In the genomic region with DNA sequence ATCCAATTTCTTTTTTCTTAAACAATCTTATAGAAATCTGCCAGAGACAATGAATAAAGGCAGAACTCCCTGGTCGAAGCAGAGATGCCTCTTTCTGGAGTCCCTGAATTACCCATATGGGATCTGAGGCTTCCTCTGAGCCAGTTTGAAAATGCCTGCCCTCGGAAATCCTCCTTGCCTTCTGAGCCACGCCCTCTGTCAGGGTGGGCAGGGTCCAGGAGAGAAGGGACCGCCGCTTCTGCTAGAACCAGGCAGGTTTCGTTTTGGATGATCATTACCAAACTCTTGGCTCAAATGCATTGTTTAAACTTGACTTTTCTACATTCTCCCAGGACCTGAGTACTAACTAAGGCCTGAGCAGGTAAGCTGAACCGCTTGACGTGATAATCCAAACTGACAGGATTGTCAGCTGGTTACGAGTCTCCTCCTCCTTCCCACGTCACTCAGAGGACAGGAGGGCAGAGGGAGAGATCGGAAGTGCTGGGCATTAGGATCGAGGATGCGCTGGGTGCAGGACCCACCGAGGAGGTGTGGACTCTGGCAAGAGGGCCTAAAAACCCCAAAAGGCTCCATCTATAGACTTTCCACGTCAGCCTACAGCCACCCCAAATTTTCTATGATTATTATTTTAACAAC, we compare ENCODE assay signal across 20 cellular contexts.
DNase-seq lines count a peak whose midpoint lies in the region; ATAC-seq and TF ChIP-seq lines count a peak whose summit lies in the region.
"Had no signal": no experiment of that assay in that cellular context is flagged by ENCODE, and none has a peak within 500 bp of the region (broad histone marks: within the 10 kb centered on the region; RNA-seq: fewer than 3 reads in every experiment).

No MANE protein-coding gene starts in this region.

- no peaks in the 10 kb centered on the region for H4K20me1 ChIP-seq in neural progenitor cell (ENCODE audit: low read depth)

- no peaks in the 10 kb centered on the region for H3K9me3 ChIP-seq in right atrium auricular region
- no peaks in the 10 kb centered on the region for H3K9me3 ChIP-seq in neural progenitor cell (ENCODE audit: low read depth)
- H3K9me3 ChIP-seq in vagina: no peaks in the 10 kb centered on the region
- H3K9me3 ChIP-seq: upper lobe of right lung had no signal

- H3K9ac ChIP-seq in neural progenitor cell: no peak overlapping the region

- H3K4me2 ChIP-seq in neural progenitor cell: peak overlapping the region; percentile 49

- intact Hi-C loops in Right ventricle myocardium superior (cut with DNase I): no loop called here
- intact Hi-C loops in vagina (cut with DNase I): no loop called here

- DNase-seq in Right ventricle myocardium superior (peak; percentile 36), right atrium auricular region (ENCODE audit: low spot score) (no peak), foreskin keratinocyte (no peak), neural progenitor cell (ENCODE audit: low spot score) (no peak), vagina (ENCODE audit: extremely low spot score in 2 of 2) (no peak), NCI-H1105 treated with DMSO at 0.1 percent for 48 hours (lab: John Stamatoyannopoulos, UW) (no peak), HFFc6 (no peak), NCI-H2196 (lab: John Stamatoyannopoulos, UW; ENCODE audit: unreplicated experiment) (no peak)
- DNase-seq: activated CD8-positive, alpha-beta memory T cell treated with anti-CD3 and anti-CD28 coated beads for 24 hours; DMS153; HCEC 1CT; immature natural killer cell; NCI-H2081; stimulated activated naive CD4-positive, alpha-beta T cell; T-helper 1 cell; upper lobe of right lung had no signal

- H3K27ac Mint-ChIP-seq in neural progenitor cell (no peak overlapping the region), HFFc6 (no peak overlapping the region)
- H3K27ac Mint-ChIP-seq: activated T-helper 17 cell treated with anti-CD3 and anti-CD28 coated beads, Interleukin-2, amount 50 U/mL, for 72 hours; WTC11 had no signal

- peaks cover 0 to 5% of the 10 kb centered on the region in 2 donors for H3K4me1 ChIP-seq in right atrium auricular region
- H3K4me1 ChIP-seq in foreskin keratinocyte: no peaks in the 10 kb centered on the region
- H3K4me1 ChIP-seq in neural progenitor cell: peaks cover 5% of the 10 kb centered on the region
- H3K4me1 ChIP-seq in vagina: peaks cover 29% of the 10 kb centered on the region
- H3K4me1 ChIP-seq: upper lobe of right lung had no signal

- ATAC-seq in Right ventricle myocardium superior (ENCODE audit: poor library complexity) (no peak), foreskin keratinocyte (peak; percentile 67)
- ATAC-seq: activated T-helper 17 cell treated with anti-CD3 and anti-CD28 coated beads, Interleukin-2, amount 50 U/mL, for 72 hours; HepG2; upper lobe of right lung; WTC11 had no signal

- H3K4me3 ChIP-seq in right atrium auricular region (no peak overlapping the region), neural progenitor cell (peak overlapping the region; percentile 29), vagina (peak overlapping the region in 1 of 2 donors; percentile 13)
- H3K4me3 ChIP-seq: upper lobe of right lung had no signal

- H3K27ac ChIP-seq in right atrium auricular region (no peak overlapping the region), foreskin keratinocyte (no peak overlapping the region), neural progenitor cell (no peak overlapping the region), vagina (peak overlapping the region; percentile 80)
- H3K27ac ChIP-seq: C4-2B, upper lobe of right lung had no signal

- H2AFZ ChIP-seq in neural progenitor cell (replicated peaks): no peak overlapping the region

- H3K27me3 Mint-ChIP-seq in neural progenitor cell (ENCODE audit: insufficient read depth, low read depth): peaks cover 5% of the 10 kb centered on the region
- H3K27me3 Mint-ChIP-seq in HFFc6 (ENCODE audit: insufficient read depth): peaks cover 3% of the 10 kb centered on the region

- H3K4me3 Mint-ChIP-seq in neural progenitor cell (no peak overlapping the region), HFFc6 (no peak overlapping the region)
- H3K4me3 Mint-ChIP-seq: activated T-helper 17 cell treated with anti-CD3 and anti-CD28 coated beads, Interleukin-2, amount 50 U/mL, for 72 hours; immature natural killer cell; WTC11 had no signal

- no peak for TF ChIP-seq CTCF in right atrium auricular region (IDR thresholded peaks at IDR 0.05)
- TF ChIP-seq CTCF in foreskin keratinocyte (conservative IDR thresholded peaks at IDR 0.05): no peak
- no peak for TF ChIP-seq CTCF in neural progenitor cell (IDR thresholded peaks at IDR 0.05)
- TF ChIP-seq CTCF in vagina (IDR thresholded peaks at IDR 0.05): no peak
- TF ChIP-seq CTCF in HFFc6 (IDR thresholded peaks at IDR 0.05): no peak

- H3K4me1 Mint-ChIP-seq in neural progenitor cell (peaks cover 58% of the 10 kb centered on the region), HFFc6 (ENCODE audit: low read depth) (no peaks in the 10 kb centered on the region)
- H3K4me1 Mint-ChIP-seq: activated T-helper 17 cell treated with anti-CD3 and anti-CD28 coated beads, Interleukin-2, amount 50 U/mL, for 72 hours; immature natural killer cell; WTC11 had no signal

- no peaks in the 10 kb centered on the region for H3F3A ChIP-seq in neural progenitor cell (ENCODE audit: low read depth)

- H3K79me2 ChIP-seq in neural progenitor cell (ENCODE audit: low read depth): no peaks in the 10 kb centered on the region

- H3K9me3 Mint-ChIP-seq in neural progenitor cell (no peaks in the 10 kb centered on the region), HFFc6 (no peaks in the 10 kb centered on the region)
- H3K9me3 Mint-ChIP-seq: activated T-helper 17 cell treated with anti-CD3 and anti-CD28 coated beads, Interleukin-2, amount 50 U/mL, for 72 hours; WTC11 had no signal

- TF ChIP-seq POLR2A in vagina (IDR thresholded peaks at IDR 0.05): no peak

- H3K27me3 ChIP-seq in right atrium auricular region (no peaks in the 10 kb centered on the region), foreskin keratinocyte (no peaks in the 10 kb centered on the region), neural progenitor cell (no peaks in the 10 kb centered on the region), vagina (no peaks in the 10 kb centered on the region)
- H3K27me3 ChIP-seq: upper lobe of right lung had no signal

- H3K36me3 Mint-ChIP-seq in neural progenitor cell: peaks cover 2% of the 10 kb centered on the region
- no peaks in the 10 kb centered on the region for H3K36me3 Mint-ChIP-seq in HFFc6 (ENCODE audit: low read depth)
- H3K36me3 Mint-ChIP-seq: immature natural killer cell, WTC11 had no signal

- H3K36me3 ChIP-seq in right atrium auricular region (no peaks in the 10 kb centered on the region), neural progenitor cell (no peaks in the 10 kb centered on the region), vagina (no peaks in the 10 kb centered on the region)
- H3K36me3 ChIP-seq: upper lobe of right lung had no signal
